In genomic region chr11:77636738-77637344, GRCh38 we compare ENCODE assay signal across 9 cellular contexts. TPM values are rescaled to one million over a fixed set of nuclear protein-coding genes. Genes with fewer than 3 reads are reported as not detected.
A peak's percentile ranks its signal among the peaks of the same experiment; 100 is the strongest.
DNase-seq lines count a peak whose midpoint lies in the region; ATAC-seq, FAIRE-seq and TF ChIP-seq lines count a peak whose summit lies in the region.
"Had no signal": no experiment of that assay in that cellular context is flagged by ENCODE, and none has a peak within 500 bp of the region (broad histone marks: within the 10 kb centered on the region; RNA-seq: fewer than 3 reads in every experiment).

No MANE protein-coding gene starts in this region.

- H3K27ac ChIP-seq in mammary epithelial cell (ENCODE audit: insufficient read depth, low read depth, low read length): peak overlapping the region; percentile 59
- no peak overlapping the region for H3K27ac ChIP-seq in muscle layer of colon (ENCODE audit: low read depth, low read length)

- no peaks in the 10 kb centered on the region for H4K20me1 ChIP-seq in mammary epithelial cell (ENCODE audit: insufficient read depth, low read length)

- dilution Hi-C loops in mammary epithelial cell (cut with HindIII; ENCODE audit: low sequenced_read_pairs): no loop called here

- H3K9ac ChIP-seq in mammary epithelial cell (ENCODE audit: insufficient read depth, low read length) (peak overlapping the region; percentile 87), muscle layer of colon (ENCODE audit: low read length) (peak overlapping the region; percentile 53)

- H3K4me1 ChIP-seq in mammary epithelial cell (ENCODE audit: insufficient read depth, low read length) (no peaks in the 10 kb centered on the region), muscle layer of colon (ENCODE audit: insufficient read depth, low read length) (peaks cover 18% of the 10 kb centered on the region)

- WGBS in mammary epithelial cell (ENCODE audit: low coverage, missing lambda C conversion rate): 5% methylated on average over 14 of the region's 14 CpGs

- peaks cover 55% of the 10 kb centered on the region for H3K79me2 ChIP-seq in mammary epithelial cell (ENCODE audit: insufficient read depth, low read length)

- FAIRE-seq in D721Med (lab: Jason Lieb, UNC): no peak
- FAIRE-seq: TTC549 had no signal

- in situ Hi-C loops in mammary epithelial cell (cut with MboI; ENCODE audit: low sequenced_read_pairs in 2 of 2): no loop called here

- H3K36me3 ChIP-seq in mammary epithelial cell (ENCODE audit: insufficient read depth, low read length) (no peaks in the 10 kb centered on the region), muscle layer of colon (ENCODE audit: insufficient read depth, low read length) (no peaks in the 10 kb centered on the region)

- H2AFZ ChIP-seq in mammary epithelial cell (ENCODE audit: low read depth, low read length): peak overlapping the region; percentile 22

- CTCF ChIA-PET in mammary epithelial cell (lab: Charles Lee; ENCODE audit: low non-redundant PET): no interaction called here

- H3K27me3 ChIP-seq in mammary epithelial cell (ENCODE audit: insufficient read depth, low read length) (no peaks in the 10 kb centered on the region), muscle layer of colon (ENCODE audit: control insufficient read depth in 1 of 2, insufficient read depth in 2 of 2, low read length in 2 of 2) (no peaks in the 10 kb centered on the region)

- TSS peak; percentile 60 for BruUV-seq in mammary epithelial cell (replicated peaks; lab: Mats Ljungman, UMichigan)

- TF ChIP-seq CTCF in mammary epithelial cell (conservative IDR thresholded peaks at IDR 0.05 in 1 of 2, IDR thresholded peaks at IDR 0.05 in 1 of 2; ENCODE audit: extremely low read depth in 1 of 2, insufficient read depth in 1 of 2, low read depth in 1 of 2, low read length in 2 of 2) (no peak), D721Med (IDR thresholded peaks at IDR 0.05; ENCODE audit: insufficient read depth, missing control alignments) (no peak)

- no peaks in the 10 kb centered on the region for H3K9me3 ChIP-seq in mammary epithelial cell (replicated peaks; ENCODE audit: insufficient read depth, low read length)
- H3K9me3 ChIP-seq in muscle layer of colon (ENCODE audit: low read length): no peaks in the 10 kb centered on the region

- H3K4me2 ChIP-seq in mammary epithelial cell (ENCODE audit: insufficient read depth, low read depth, low read length): peak overlapping the region; percentile 76

- intact Hi-C loops in mammary epithelial cell (cut with micrococcal nuclease): loop anchor here (5.0 kb wide), 1 partner anchor 185 kb away; the partner anchor contains the start of genes AAMDC and RSF1

- H3K4me3 ChIP-seq in mammary epithelial cell (replicated peaks in 1 of 3; ENCODE audit: insufficient read depth in 1 of 3, low read depth in 2 of 3, low read length in 3 of 3) (peak overlapping the region; percentile 90 to 93 (median 90)), muscle layer of colon (ENCODE audit: low read depth in 1 of 2, low read length in 2 of 2) (peak overlapping the region; percentile 93 to 96)

- ATAC-seq in HG02870 (IDR thresholded peaks at IDR 0.05; ENCODE audit: unreplicated experiment) (no peak), GM18517 (IDR thresholded peaks at IDR 0.05; ENCODE audit: unreplicated experiment) (no peak)

- DNase-seq in Daoy (ENCODE audit: low read depth): peak; percentile 4
- DNase-seq in NAMALWA (ENCODE audit: low spot score): peak; percentile 47
- DNase-seq in mammary epithelial cell: no peak
- DNase-seq in AG20443 (ENCODE audit: low spot score): no peak
- DNase-seq in D721Med (ENCODE audit: insufficient read length, low spot score): no peak

RNA-seq across cellular contexts. Expression of gene CLNS1A, which starts 0.8 kb away (rescaled TPM):
- total RNA-seq in Daoy (2014; rRNA removed; shearing (Covaris generic)): 236 and 286 TPM in 2 replicates
- 100 to 1,000 TPM in 1 of 2 donors, 10 to 100 TPM in 1; 72.7 to 103 TPM for total RNA-seq in mammary epithelial cell
- polyA plus RNA-seq in mammary epithelial cell: 118 TPM
- polyA minus RNA-seq in mammary epithelial cell: 51.8 TPM

RNA-seq across cellular contexts. Expression of gene AQP11, which starts 47.1 kb away (rescaled TPM):
- 0.06 and 0.23 TPM in 2 replicates for total RNA-seq in Daoy (2014; rRNA removed; shearing (Covaris generic))
- under 1 TPM; 0.14 to 0.67 TPM for total RNA-seq in mammary epithelial cell
- polyA plus RNA-seq in mammary epithelial cell: 0.11 TPM
- not detected for polyA minus RNA-seq in mammary epithelial cell

Comparison
In these comparisons a context has a peak if more than half of its experiments do, and no peak if none do; other contexts are left out.
1. DNase-seq: peak in Daoy (single experiment) and NAMALWA (single experiment); none in mammary epithelial cell (single experiment), AG20443 (single experiment) and D721Med (single experiment).